ENCODE assay signal across 26 cellular contexts in the genomic region with DNA sequence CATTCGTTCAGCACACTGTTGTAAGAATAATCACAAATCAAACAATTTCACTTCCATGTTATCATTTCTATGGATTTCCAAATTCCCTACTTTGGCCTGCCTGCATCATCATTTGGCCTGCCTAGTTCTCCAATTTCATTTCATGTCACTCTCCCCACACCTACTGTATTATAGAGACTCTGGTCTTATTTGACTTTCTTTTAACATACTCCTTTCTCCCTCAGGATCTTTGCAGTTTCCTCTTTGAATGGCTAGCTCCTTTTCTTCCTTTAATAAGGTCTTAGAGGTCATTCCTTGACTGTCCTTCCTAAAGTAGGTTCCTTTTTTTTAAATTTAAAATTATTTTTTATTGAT. TPM values are rescaled to one million over a fixed set of nuclear protein-coding genes. Genes with fewer than 3 reads are reported as not detected.
DNase-seq lines count a peak whose midpoint lies in the region; ATAC-seq and TF ChIP-seq lines count a peak whose summit lies in the region.
"Had no signal": no experiment of that assay in that cellular context is flagged by ENCODE, and none has a peak within 500 bp of the region (broad histone marks: within the 10 kb centered on the region; RNA-seq: fewer than 3 reads in every experiment).

No MANE protein-coding gene starts in this region.

- POLR2A ChIA-PET in CD4-positive, alpha-beta memory T cell (lab: Charles Lee; ENCODE audit: partially characterized antibody) = no interaction called here

- H3K9me3 ChIP-seq in esophagus muscularis mucosa (no peaks in the 10 kb centered on the region), left ventricle myocardium inferior (replicated peaks) (no peaks in the 10 kb centered on the region), muscle layer of duodenum (ENCODE audit: control insufficient read depth in 1 of 2, low read length in 2 of 2) (no peaks in the 10 kb centered on the region), transverse colon (no peaks in the 10 kb centered on the region)
- H3K9me3 ChIP-seq in CD4-positive, alpha-beta memory T cell (ENCODE audit: control insufficient read depth in 1 of 2, low read length in 2 of 2) = no peaks in the 10 kb centered on the region
- H3K9me3 ChIP-seq: HAP-1, suprapubic skin had no signal

- no peaks in the 10 kb centered on the region for H3K27me3 Mint-ChIP-seq in activated CD8-positive, alpha-beta memory T cell treated with anti-CD3 and anti-CD28 coated beads, Interleukin-2, amount 10 ng/mL, durations not matched to agents 7 days and 5 days
- no peaks in the 10 kb centered on the region for H3K27me3 Mint-ChIP-seq in CD4-positive, alpha-beta memory T cell
- H3K27me3 Mint-ChIP-seq: IgD-negative memory B cell had no signal

- DNase-seq in esophagus muscularis mucosa (ENCODE audit: extremely low spot score) = no peak
- DNase-seq in left ventricle myocardium inferior = no peak
- no peak for DNase-seq in transverse colon
- DNase-seq in activated CD8-positive, alpha-beta memory T cell treated with anti-CD3 and anti-CD28 coated beads, Interleukin-2, amount 10 ng/mL, durations not matched to agents 7 days and 5 days = no peak
- no peak for DNase-seq in NOMO-1 treated with dmso at 0.1 percent for 144 hours (lab: John Stamatoyannopoulos, UW; ENCODE audit: unreplicated experiment)
- no peak for DNase-seq in CD4-positive, alpha-beta memory T cell
- no peak for DNase-seq in retina
- DNase-seq: activated CD4-positive, alpha-beta T cell treated with anti-CD3 and anti-CD28 coated beads for 48 hours; activated naive CD4-positive, alpha-beta T cell; activated T-cell treated with anti-CD3 and anti-CD28 coated beads, Interleukin-2, amount 50 U/mL, for 4 hours; amygdala; endodermal cell; head of caudate nucleus; NCI-H1092 treated with DMSO at 0.1 percent for 48 hours; OCI-M1 had no signal

- H3K27me3 ChIP-seq in esophagus muscularis mucosa = no peaks in the 10 kb centered on the region
- H3K27me3 ChIP-seq in left ventricle myocardium inferior (ENCODE audit: low read depth) = no peaks in the 10 kb centered on the region
- no peaks in the 10 kb centered on the region for H3K27me3 ChIP-seq in muscle layer of duodenum (ENCODE audit: low read depth, low read length)
- no peaks in the 10 kb centered on the region for H3K27me3 ChIP-seq in transverse colon
- no peaks in the 10 kb centered on the region for H3K27me3 ChIP-seq in CD4-positive, alpha-beta memory T cell (ENCODE audit: insufficient read depth, low read length)
- H3K27me3 ChIP-seq: suprapubic skin had no signal

- H3K4me3 ChIP-seq in esophagus muscularis mucosa (no peak overlapping the region), left ventricle myocardium inferior (no peak overlapping the region), muscle layer of duodenum (ENCODE audit: low read depth in 1 of 2, low read length in 2 of 2) (no peak overlapping the region), transverse colon (no peak overlapping the region)
- H3K4me3 ChIP-seq in CD4-positive, alpha-beta memory T cell (ENCODE audit: low read length in 2 of 2) = no peak overlapping the region
- H3K4me3 ChIP-seq: GM12878, HAP-1, suprapubic skin had no signal

- in situ Hi-C loops in transverse colon (cut with MboI; ENCODE audit: low pct_ligation_motif_present in 1 of 4, low pct_unique_long_range_greater_than_20kb in 1 of 4, low sequenced_read_pairs in 3 of 4) = no loop called here

- intact Hi-C loops in esophagus muscularis mucosa (cut with DNase I) = no loop called here
- intact Hi-C loops in left ventricle myocardium inferior (cut with micrococcal nuclease) = no loop called here
- intact Hi-C loops in transverse colon (cut with DNase I; ENCODE audit: low total_unique reads) = no loop called here
- intact Hi-C loops in CD4-positive, alpha-beta memory T cell (cut with micrococcal nuclease) = no loop called here

- peaks cover 6% of the 10 kb centered on the region for H3K36me3 Mint-ChIP-seq in activated CD8-positive, alpha-beta memory T cell treated with anti-CD3 and anti-CD28 coated beads, Interleukin-2, amount 10 ng/mL, durations not matched to agents 7 days and 5 days
- H3K36me3 Mint-ChIP-seq in CD4-positive, alpha-beta memory T cell = peaks cover 12 to 22% of the 10 kb centered on the region in 2 donors

- H3K27ac ChIP-seq in esophagus muscularis mucosa (replicated peaks in 1 of 4) = peak overlapping the region; percentile 19 to 65 (median 31)
- peak overlapping the region; percentile 84 for H3K27ac ChIP-seq in left ventricle myocardium inferior (replicated peaks)
- peak overlapping the region; percentile 47 for H3K27ac ChIP-seq in muscle layer of duodenum (ENCODE audit: low read length)
- H3K27ac ChIP-seq in transverse colon = peak overlapping the region; percentile 59 to 82 (median 70)
- no peak overlapping the region for H3K27ac ChIP-seq in CD4-positive, alpha-beta memory T cell (ENCODE audit: low read depth, low read length)
- H3K27ac ChIP-seq: HL-60, parathyroid adenoma, suprapubic skin, VCaP had no signal

- H3K27ac Mint-ChIP-seq in activated CD8-positive, alpha-beta memory T cell treated with anti-CD3 and anti-CD28 coated beads, Interleukin-2, amount 10 ng/mL, durations not matched to agents 7 days and 5 days = no peak overlapping the region
- no peak overlapping the region for H3K27ac Mint-ChIP-seq in CD4-positive, alpha-beta memory T cell
- H3K27ac Mint-ChIP-seq: endodermal cell; IgD-negative memory B cell; T-helper 2 cell treated with Interferon-gamma antibody and Interleukin-4, amounts not matched to agents 5 μg/mL and 100 μg/mL, for 36 hours had no signal

- ATAC-seq in activated CD8-positive, alpha-beta memory T cell treated with anti-CD3 and anti-CD28 coated beads, Interleukin-2, amount 10 ng/mL, durations not matched to agents 7 days and 5 days = no peak
- ATAC-seq: activated T-cell treated with anti-CD3 and anti-CD28 coated beads, Interleukin-2, amount 50 U/mL, for 4 hours; GM12878 had no signal

- no peaks in the 10 kb centered on the region for H3K9me3 Mint-ChIP-seq in activated CD8-positive, alpha-beta memory T cell treated with anti-CD3 and anti-CD28 coated beads, Interleukin-2, amount 10 ng/mL, durations not matched to agents 7 days and 5 days (ENCODE audit: low read depth)
- H3K9me3 Mint-ChIP-seq in CD4-positive, alpha-beta memory T cell = no peaks in the 10 kb centered on the region
- H3K9me3 Mint-ChIP-seq: activated T-cell treated with anti-CD3 and anti-CD28 coated beads, Interleukin-2, amount 50 U/mL, for 4 hours; endodermal cell; IgD-negative memory B cell; T-helper 2 cell treated with Interferon-gamma antibody and Interleukin-4, amounts not matched to agents 5 μg/mL and 100 μg/mL, for 36 hours had no signal

- TF ChIP-seq EP300 in esophagus muscularis mucosa (IDR thresholded peaks at IDR 0.05) (no peak), transverse colon (IDR thresholded peaks at IDR 0.05; ENCODE audit: low read depth) (no peak)

- CTCF ChIA-PET in activated CD8-positive, alpha-beta memory T cell treated with anti-CD3 and anti-CD28 coated beads, Interleukin-2, amount 10 ng/mL, durations not matched to agents 7 days and 5 days (lab: Charles Lee) = no interaction called here
- CTCF ChIA-PET in CD4-positive, alpha-beta memory T cell (lab: Charles Lee; ENCODE audit: partially characterized antibody) = no interaction called here

- TF ChIP-seq CTCF in esophagus muscularis mucosa (IDR thresholded peaks at IDR 0.05) = no peak
- no peak for TF ChIP-seq CTCF in left ventricle myocardium inferior (IDR thresholded peaks at IDR 0.05; ENCODE audit: borderline replicate concordance)
- TF ChIP-seq CTCF in transverse colon (IDR thresholded peaks at IDR 0.05) = no peak

- no peak overlapping the region for H3K4me3 Mint-ChIP-seq in activated CD8-positive, alpha-beta memory T cell treated with anti-CD3 and anti-CD28 coated beads, Interleukin-2, amount 10 ng/mL, durations not matched to agents 7 days and 5 days
- no peak overlapping the region for H3K4me3 Mint-ChIP-seq in CD4-positive, alpha-beta memory T cell
- H3K4me3 Mint-ChIP-seq: activated T-cell treated with anti-CD3 and anti-CD28 coated beads, Interleukin-2, amount 50 U/mL, for 4 hours; endodermal cell; IgD-negative memory B cell; T-helper 2 cell treated with Interferon-gamma antibody and Interleukin-4, amounts not matched to agents 5 μg/mL and 100 μg/mL, for 36 hours had no signal

- H3K4me1 Mint-ChIP-seq in activated CD8-positive, alpha-beta memory T cell treated with anti-CD3 and anti-CD28 coated beads, Interleukin-2, amount 10 ng/mL, durations not matched to agents 7 days and 5 days = peaks cover 2% of the 10 kb centered on the region
- peaks cover 7 to 13% (median 12%) of the 10 kb centered on the region in 4 donors for H3K4me1 Mint-ChIP-seq in CD4-positive, alpha-beta memory T cell
- H3K4me1 Mint-ChIP-seq: endodermal cell had no signal

- no peak for TF ChIP-seq POLR2A in esophagus muscularis mucosa (IDR thresholded peaks at IDR 0.05; ENCODE audit: low read depth)
- no peak for TF ChIP-seq POLR2A in transverse colon (IDR thresholded peaks at IDR 0.05)

- WGBS in esophagus muscularis mucosa = 43% methylated on average over 1 of the region's 1 CpG
- 56% methylated on average over 1 of the region's 1 CpG; no CpG with 5 or more reads in 1 of the 2 donors for WGBS in transverse colon (ENCODE audit: low coverage in 1 of 2), 2 donors

- peaks cover 11 to 15% (median 12%) of the 10 kb centered on the region in 4 donors for H3K4me1 ChIP-seq in esophagus muscularis mucosa
- H3K4me1 ChIP-seq in left ventricle myocardium inferior = peaks cover 24% of the 10 kb centered on the region
- peaks cover 3 to 15% of the 10 kb centered on the region in 2 donors for H3K4me1 ChIP-seq in muscle layer of duodenum (ENCODE audit: control insufficient read depth in 1 of 2, insufficient read depth in 2 of 2, low read length in 2 of 2)
- H3K4me1 ChIP-seq in transverse colon = peaks cover 0 to 31% (median 11%) of the 10 kb centered on the region in 4 donors
- no peaks in the 10 kb centered on the region for H3K4me1 ChIP-seq in CD4-positive, alpha-beta memory T cell (ENCODE audit: insufficient read depth, low read length)
- H3K4me1 ChIP-seq: HAP-1, parathyroid adenoma, suprapubic skin had no signal

- H3K36me3 ChIP-seq in esophagus muscularis mucosa (peaks cover 0 to 28% (median 12%) of the 10 kb centered on the region in 4 donors), left ventricle myocardium inferior (peaks cover 13% of the 10 kb centered on the region), muscle layer of duodenum (ENCODE audit: control insufficient read depth in 1 of 2, insufficient read depth in 2 of 2, low read length in 2 of 2) (peaks cover 4 to 7% of the 10 kb centered on the region in 2 donors), transverse colon (peaks cover 0 to 5% (median 0%) of the 10 kb centered on the region in 4 donors)
- peaks cover 3% of the 10 kb centered on the region for H3K36me3 ChIP-seq in CD4-positive, alpha-beta memory T cell (ENCODE audit: insufficient read depth, low read length)
- H3K36me3 ChIP-seq: HAP-1 had no signal

RNA-seq across cellular contexts. Expression of gene PODN, which starts 36.3 kb away (rescaled TPM):
- total RNA-seq in esophagus muscularis mucosa (100 to 1,000 TPM in 3 of 4 donors, 10 to 100 TPM in 1; 78.6 to 150 (median 113) TPM), left ventricle myocardium inferior (22.9 TPM), transverse colon (10 to 100 TPM; 29.4 to 43.6 (median 35.6) TPM)
- total RNA-seq in activated CD8-positive, alpha-beta memory T cell treated with anti-CD3 and anti-CD28 coated beads, Interleukin-2, amount 10 ng/mL, durations not matched to agents 7 days and 5 days = not detected
- total RNA-seq in CD4-positive, alpha-beta memory T cell = not detected
- polyA plus RNA-seq in CD4-positive, alpha-beta memory T cell = not detected
- total RNA-seq: activated CD8-positive, alpha-beta memory T cell treated with anti-CD3 and anti-CD28 coated beads for 36 hours; Daoy had no signal
- polyA plus RNA-seq: GM12878, IgD-negative memory B cell had no signal

Comparison
In these comparisons a context has a peak if more than half of its experiments do, and no peak if none do; other contexts are left out.
1. RNA of gene PODN, which starts 36.3 kb away (total RNA-seq): 78.6 to 150 TPM in esophagus muscularis mucosa, 29.4 to 43.6 TPM in transverse colon and 22.9 TPM in left ventricle myocardium inferior (single experiment); not detected in activated CD8-positive, alpha-beta memory T cell treated with anti-CD3 and anti-CD28 coated beads, Interleukin-2, amount 10 ng/mL, durations not matched to agents 7 days and 5 days and not detected in CD4-positive, alpha-beta memory T cell; every median in the first group is over 10 times any median in the second.